In the genomic region with DNA sequence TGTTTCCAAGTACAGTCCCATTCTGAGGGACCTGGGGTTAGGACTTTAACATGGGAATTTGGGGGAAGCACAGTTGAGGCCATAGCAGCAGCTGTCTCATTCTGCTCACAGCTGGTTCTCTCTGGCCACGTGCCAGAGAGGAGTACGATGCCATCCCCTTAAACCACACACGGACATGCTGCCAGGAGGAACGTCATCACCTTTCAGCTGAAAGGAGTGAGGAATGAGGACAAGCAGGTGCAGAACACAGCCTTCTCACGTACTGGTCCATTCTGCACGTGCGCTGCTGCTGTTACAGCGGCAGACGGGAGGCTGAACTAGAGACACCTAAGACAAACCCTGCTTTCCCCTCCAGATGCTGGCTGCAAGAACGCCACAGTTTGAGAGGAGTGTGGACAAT, we compare ENCODE assay signal across 15 cellular contexts. TPM values are rescaled to one million over a fixed set of nuclear protein-coding genes. Genes with fewer than 3 reads are reported as not detected.
A peak's percentile ranks its signal among the peaks of the same experiment; 100 is the strongest.
DNase-seq lines count a peak whose midpoint lies in the region; ATAC-seq and TF ChIP-seq lines count a peak whose summit lies in the region.
"Had no signal": no experiment of that assay in that cellular context is flagged by ENCODE, and none has a peak within 500 bp of the region (broad histone marks: within the 10 kb centered on the region; RNA-seq: fewer than 3 reads in every experiment).

No MANE protein-coding gene starts in this region.

- in situ Hi-C loops in GM23248 (cut with MboI) = loop anchor here (10.0 kb wide), 1 partner anchor 280 kb away; no protein-coding TSS in a partner anchor
- in situ Hi-C loops in gastrocnemius medialis (cut with MboI; ENCODE audit: low sequenced_read_pairs in 4 of 4) = loop anchor here in 3 of 4 donors (5.0 to 10.0 kb wide), 3 partner anchors 280 to 290 kb away; partner anchors contain the start of gene RRM2 (in 1 of the 3)

- H3K27me3 ChIP-seq in GM23248 (replicated peaks; ENCODE audit: insufficient read depth) (no peaks in the 10 kb centered on the region), gastrocnemius medialis (no peaks in the 10 kb centered on the region)
- H3K27me3 ChIP-seq: uterus had no signal

- H3K4me3 Mint-ChIP-seq in T-helper 2 cell treated with Interferon-gamma antibody and Interleukin-4, amounts not matched to agents 5 μg/mL and 100 μg/mL, for 36 hours = no peak overlapping the region
- H3K4me3 Mint-ChIP-seq: activated CD4-positive, alpha-beta T cell treated with anti-CD3 and anti-CD28 coated beads for 36 hours; natural killer cell had no signal

- no peak overlapping the region for H3K27ac Mint-ChIP-seq in T-helper 2 cell treated with Interferon-gamma antibody and Interleukin-4, amounts not matched to agents 5 μg/mL and 100 μg/mL, for 36 hours
- H3K27ac Mint-ChIP-seq: activated CD4-positive, alpha-beta T cell treated with anti-CD3 and anti-CD28 coated beads for 36 hours; natural killer cell had no signal

- DNase-seq in DMS 273 (lab: John Stamatoyannopoulos, UW; ENCODE audit: unreplicated experiment) (peak; percentile 84), NCI-H1092 treated with DMSO at 0.1 percent for 48 hours (lab: John Stamatoyannopoulos, UW) (peak; percentile 59), NCI-H748 treated with DMSO at 0.1 percent for 48 hours (lab: John Stamatoyannopoulos, UW) (peak; percentile 11), kidney tubule cell (ENCODE audit: low spot score) (peak; percentile 46), GM23248 (no peak), gastrocnemius medialis (no peak)
- DNase-seq in T-helper 2 cell treated with Interferon-gamma antibody and Interleukin-4, amounts not matched to agents 5 μg/mL and 100 μg/mL, for 36 hours (ENCODE audit: low spot score) = no peak
- no peak for DNase-seq in NK-92 treated with Interleukin-12 subunit alpha and Interleukin-12 subunit beta, amount 100 ng/mL, for 24 hours (lab: John Stamatoyannopoulos, UW)
- DNase-seq: activated CD4-positive, alpha-beta T cell treated with anti-CD3 and anti-CD28 coated beads for 36 hours; head of caudate nucleus; Kasumi-1; natural killer cell; stimulated activated CD4-positive, alpha-beta T cell treated with anti-CD3 and anti-CD28 coated beads, Interleukin-2, amount 100 ng/mL, for 48 hours; uterus had no signal

- no peak overlapping the region for H3K9ac ChIP-seq in GM23248

- TF ChIP-seq POLR2A in gastrocnemius medialis (IDR thresholded peaks at IDR 0.05) = no peak

- H2AFZ ChIP-seq in GM23248 = no peak overlapping the region

- H3K79me2 ChIP-seq in GM23248 (ENCODE audit: insufficient read depth) = no peaks in the 10 kb centered on the region

- no peak overlapping the region for H3K4me2 ChIP-seq in GM23248 (ENCODE audit: unreplicated experiment)

- no peak overlapping the region for H3K4me3 ChIP-seq in GM23248
- no peak overlapping the region for H3K4me3 ChIP-seq in gastrocnemius medialis
- H3K4me3 ChIP-seq: uterus had no signal

- peaks cover 11% of the 10 kb centered on the region for H3K36me3 Mint-ChIP-seq in T-helper 2 cell treated with Interferon-gamma antibody and Interleukin-4, amounts not matched to agents 5 μg/mL and 100 μg/mL, for 36 hours (ENCODE audit: low read depth)
- H3K36me3 Mint-ChIP-seq: natural killer cell had no signal

- no peak for TF ChIP-seq CTCF in gastrocnemius medialis (IDR thresholded peaks at IDR 0.05 in 4 of 5, conservative IDR thresholded peaks at IDR 0.05 in 1 of 5)

- H3K27ac ChIP-seq in GM23248 = no peak overlapping the region
- no peak overlapping the region for H3K27ac ChIP-seq in gastrocnemius medialis
- H3K27ac ChIP-seq: epithelial cell of prostate had no signal

- no peaks in the 10 kb centered on the region for H3K9me3 ChIP-seq in GM23248 (ENCODE audit: low read depth)
- no peaks in the 10 kb centered on the region for H3K9me3 ChIP-seq in gastrocnemius medialis
- H3K9me3 ChIP-seq: uterus had no signal

- no peaks in the 10 kb centered on the region for H3K36me3 ChIP-seq in GM23248 (ENCODE audit: low read depth)
- no peaks in the 10 kb centered on the region for H3K36me3 ChIP-seq in gastrocnemius medialis
- H3K36me3 ChIP-seq: uterus had no signal

- 72 to 77% methylated on average over 10 of the region's 10 CpGs for WGBS in GM23248 (ENCODE audit: low coverage in 1 of 2, low lambda C conversion rate in 2 of 2, missing lambda C conversion rate in 2 of 2), 2 experiments

- H3K4me1 Mint-ChIP-seq in T-helper 2 cell treated with Interferon-gamma antibody and Interleukin-4, amounts not matched to agents 5 μg/mL and 100 μg/mL, for 36 hours (ENCODE audit: low read depth) = peaks cover 13% of the 10 kb centered on the region

- no peaks in the 10 kb centered on the region for H3K27me3 Mint-ChIP-seq in T-helper 2 cell treated with Interferon-gamma antibody and Interleukin-4, amounts not matched to agents 5 μg/mL and 100 μg/mL, for 36 hours (ENCODE audit: low read depth)
- H3K27me3 Mint-ChIP-seq: activated CD4-positive, alpha-beta T cell treated with anti-CD3 and anti-CD28 coated beads for 36 hours had no signal

- H3K9me3 Mint-ChIP-seq in T-helper 2 cell treated with Interferon-gamma antibody and Interleukin-4, amounts not matched to agents 5 μg/mL and 100 μg/mL, for 36 hours = no peaks in the 10 kb centered on the region
- H3K9me3 Mint-ChIP-seq: natural killer cell had no signal

- peaks cover 7% of the 10 kb centered on the region; the same call in 1 of the 2 replicates for H3K4me1 ChIP-seq in GM23248 (ENCODE audit: insufficient read depth)
- no peaks in the 10 kb centered on the region for H3K4me1 ChIP-seq in gastrocnemius medialis
- H3K4me1 ChIP-seq: uterus had no signal

- intact Hi-C loops in gastrocnemius medialis (cut with DNase I; ENCODE audit: low total_unique reads) = no loop called here

- H3K9me2 ChIP-seq in GM23248 (ENCODE audit: insufficient read depth) = no peaks in the 10 kb centered on the region

- H4K20me1 ChIP-seq in GM23248 (ENCODE audit: insufficient read depth) = no peaks in the 10 kb centered on the region

- no peak for ATAC-seq in gastrocnemius medialis
- ATAC-seq: activated CD4-positive, alpha-beta T cell treated with anti-CD3 and anti-CD28 coated beads for 36 hours; natural killer cell had no signal

- H3F3A ChIP-seq in GM23248 (ENCODE audit: insufficient read depth) = no peaks in the 10 kb centered on the region

RNA-seq across cellular contexts. Expression of gene ODC1, which starts 33.5 kb away (rescaled TPM):
- 106 and 114 TPM in 2 replicates for total RNA-seq in GM23248 (2014; rRNA removed; shearing (Covaris generic))
- 58.3 and 61.5 TPM in 2 replicates for polyA plus RNA-seq in GM23248 (2016; fragmentation: Nextera tagmentation; extraction: Ambion mirVana)
- total RNA-seq in gastrocnemius medialis = 100 to 1,000 TPM; 134 to 339 (median 255) TPM

Comparison
In these comparisons a context has a peak if more than half of its experiments do, and no peak if none do; other contexts are left out.
1. DNase-seq: peak in DMS 273 (single experiment), NCI-H1092 treated with DMSO at 0.1 percent for 48 hours (single experiment), NCI-H748 treated with DMSO at 0.1 percent for 48 hours (single experiment) and kidney tubule cell (single experiment); none in T-helper 2 cell treated with Interferon-gamma antibody and Interleukin-4, amounts not matched to agents 5 μg/mL and 100 μg/mL, for 36 hours (single experiment), NK-92 treated with Interleukin-12 subunit alpha and Interleukin-12 subunit beta, amount 100 ng/mL, for 24 hours (single experiment), GM23248 (single experiment) and gastrocnemius medialis (0 of 2).